In genomic region chr1:41245659-41246058, GRCh38 we compare ENCODE assay signal across 16 cellular contexts. TPM values are rescaled to one million over a fixed set of nuclear protein-coding genes. Genes with fewer than 3 reads are reported as not detected.
DNase-seq lines count a peak whose midpoint lies in the region; ATAC-seq and TF ChIP-seq lines count a peak whose summit lies in the region.
"Had no signal": no experiment of that assay in that cellular context is flagged by ENCODE, and none has a peak within 500 bp of the region (broad histone marks: within the 10 kb centered on the region; RNA-seq: fewer than 3 reads in every experiment).

No MANE protein-coding gene starts in this region.

- H2BK5ac ChIP-seq in IMR-90 (ENCODE audit: low read depth, low read length, poor library complexity, severe bottlenecking) = no peak overlapping the region

- peaks cover 9% of the 10 kb centered on the region for H3K4me1 Mint-ChIP-seq in activated naive CD4-positive, alpha-beta T cell treated with anti-CD3 and anti-CD28 coated beads for 36 hours (ENCODE audit: low read depth)
- H3K4me1 Mint-ChIP-seq in CD8-positive, alpha-beta memory T cell = peaks cover 11 to 14% (median 14%) of the 10 kb centered on the region in 3 donors

- no peak overlapping the region for H3K4ac ChIP-seq in IMR-90 (ENCODE audit: low read depth, low read length)

- POLR2A ChIA-PET in IMR-90 (lab: Charles Lee; ENCODE audit: unreplicated experiment) = no interaction called here
- POLR2A ChIA-PET in CD8-positive, alpha-beta memory T cell (lab: Charles Lee) = no interaction called here

- no peak overlapping the region for H2AFZ ChIP-seq in IMR-90 (replicated peaks; ENCODE audit: low read length, poor library complexity)

- no peak for TF ChIP-seq CTCF in IMR-90 (conservative IDR thresholded peaks at IDR 0.05; ENCODE audit: low read depth, low read length)
- no peak for TF ChIP-seq CTCF in choroid plexus epithelial cell (conservative IDR thresholded peaks at IDR 0.05; ENCODE audit: low read depth, low read length)

- H3K27ac ChIP-seq in IMR-90 (ENCODE audit: insufficient read depth, low read length) (no peak overlapping the region), rectal smooth muscle tissue (ENCODE audit: low read depth, low read length) (peak overlapping the region; percentile 10)
- no peak overlapping the region for H3K27ac ChIP-seq in CD8-positive, alpha-beta memory T cell (ENCODE audit: low read depth, low read length)

- no peak overlapping the region for H3K23ac ChIP-seq in IMR-90 (ENCODE audit: low read depth, low read length)

- no peak overlapping the region for H4K5ac ChIP-seq in IMR-90 (ENCODE audit: low read depth, low read length)

- H3K9ac ChIP-seq in IMR-90 (ENCODE audit: low read depth, low read length) (no peak overlapping the region), rectal smooth muscle tissue (ENCODE audit: low read length) (no peak overlapping the region)

- H3K4me2 ChIP-seq in IMR-90 (ENCODE audit: low read depth, low read length) = no peak overlapping the region

- H3K4me1 ChIP-seq in IMR-90 (ENCODE audit: control insufficient read depth, insufficient read depth, low read length) (peaks cover 7% of the 10 kb centered on the region), rectal smooth muscle tissue (ENCODE audit: control insufficient read depth, insufficient read depth, low read length) (peaks cover 13% of the 10 kb centered on the region)
- H3K4me1 ChIP-seq in CD8-positive, alpha-beta memory T cell (ENCODE audit: insufficient read depth, low read length) = peaks cover 13% of the 10 kb centered on the region

- no peak overlapping the region for H3K14ac ChIP-seq in IMR-90 (replicated peaks; ENCODE audit: low read depth, low read length)

- H2BK120ac ChIP-seq in IMR-90 (ENCODE audit: low read depth, low read length) = no peak overlapping the region

- H3K27ac Mint-ChIP-seq in activated naive CD4-positive, alpha-beta T cell treated with anti-CD3 and anti-CD28 coated beads for 36 hours = no peak overlapping the region
- H3K27ac Mint-ChIP-seq in CD8-positive, alpha-beta memory T cell = no peak overlapping the region
- H3K27ac Mint-ChIP-seq: activated naive CD8-positive, alpha-beta T cell; effector memory CD8-positive, alpha-beta T cell had no signal

- intact Hi-C loops in IMR-90 (cut with micrococcal nuclease) = no loop called here
- intact Hi-C loops in activated naive CD4-positive, alpha-beta T cell treated with anti-CD3 and anti-CD28 coated beads for 36 hours (cut with micrococcal nuclease) = loop anchor here (10.0 kb wide), 1 partner anchor 381 kb away; the partner anchor contains the start of gene CITED4

- H2BK20ac ChIP-seq in IMR-90 (ENCODE audit: low read depth, low read length) = no peak overlapping the region

- dilution Hi-C loops in IMR-90 (cut with HindIII; ENCODE audit: low sequenced_read_pairs, unreplicated experiment) = no loop called here

- no peaks in the 10 kb centered on the region for H3K27me3 Mint-ChIP-seq in activated naive CD4-positive, alpha-beta T cell treated with anti-CD3 and anti-CD28 coated beads for 36 hours (ENCODE audit: low read depth)
- peaks cover 0 to under 1% of the 10 kb centered on the region in 2 donors for H3K27me3 Mint-ChIP-seq in CD8-positive, alpha-beta memory T cell
- H3K27me3 Mint-ChIP-seq: effector memory CD8-positive, alpha-beta T cell had no signal

- H3K56ac ChIP-seq in IMR-90 (ENCODE audit: extremely low read depth, insufficient read depth, low read length) = no peak overlapping the region

- TF ChIP-seq RAD21 in IMR-90 (IDR thresholded peaks at IDR 0.05; ENCODE audit: low read length) = no peak

- H2BK15ac ChIP-seq in IMR-90 (ENCODE audit: low read depth, low read length) = no peak overlapping the region

- no peaks in the 10 kb centered on the region for H3K36me3 ChIP-seq in IMR-90 (ENCODE audit: control insufficient read depth, insufficient read depth, low read length)
- no peaks in the 10 kb centered on the region for H3K36me3 ChIP-seq in rectal smooth muscle tissue (ENCODE audit: control insufficient read depth, insufficient read depth, low read length)
- H3K36me3 ChIP-seq in CD8-positive, alpha-beta memory T cell (ENCODE audit: insufficient read depth, low read length) = no peaks in the 10 kb centered on the region
- H3K36me3 ChIP-seq: transverse colon had no signal

- no peak for TF ChIP-seq POLR2A in IMR-90 (IDR thresholded peaks at IDR 0.05; ENCODE audit: low read depth, low read length)

- no peak overlapping the region for H4K8ac ChIP-seq in IMR-90 (ENCODE audit: low read depth in 2 of 2, low read length in 2 of 2)

- no peaks in the 10 kb centered on the region for H3K9me3 Mint-ChIP-seq in activated naive CD4-positive, alpha-beta T cell treated with anti-CD3 and anti-CD28 coated beads for 36 hours
- no peaks in the 10 kb centered on the region for H3K9me3 Mint-ChIP-seq in CD8-positive, alpha-beta memory T cell
- H3K9me3 Mint-ChIP-seq: effector memory CD8-positive, alpha-beta T cell had no signal

- no peaks in the 10 kb centered on the region for H4K20me1 ChIP-seq in IMR-90 (ENCODE audit: insufficient read depth, low read length)

- in situ Hi-C loops in IMR-90 (cut with MboI; ENCODE audit: low sequenced_read_pairs) = no loop called here

- no peak overlapping the region for H3K18ac ChIP-seq in IMR-90 (ENCODE audit: low read depth, low read length)

- CTCF ChIA-PET in IMR-90 (lab: Yijun Ruan, JAX) = no interaction called here
- CTCF ChIA-PET in activated naive CD4-positive, alpha-beta T cell treated with anti-CD3 and anti-CD28 coated beads for 36 hours (lab: Charles Lee) = interaction anchor here (0.6 kb wide), 1 partner anchor 74 kb away, joined by 3 read pairs; no protein-coding TSS in a partner anchor
- CTCF ChIA-PET in CD8-positive, alpha-beta memory T cell (lab: Charles Lee) = no interaction called here

- H3K27me3 ChIP-seq in IMR-90 (ENCODE audit: control insufficient read depth, insufficient read depth, low read length) (no peaks in the 10 kb centered on the region), rectal smooth muscle tissue (ENCODE audit: control insufficient read depth, insufficient read depth, low read length) (no peaks in the 10 kb centered on the region)
- H3K27me3 ChIP-seq in CD8-positive, alpha-beta memory T cell (ENCODE audit: insufficient read depth, low read length, poor library complexity, severe bottlenecking) = no peaks in the 10 kb centered on the region
- H3K27me3 ChIP-seq: transverse colon had no signal

- no TSS peak for BruUV-seq in IMR-90 (replicated peaks; lab: Mats Ljungman, UMichigan)

- DNase-seq in IMR-90 (peak; percentile 38), OCI-M1 (lab: John Stamatoyannopoulos, UW) (peak; percentile 64), choroid plexus epithelial cell (ENCODE audit: low read depth) (peak; percentile 75)
- DNase-seq in activated naive CD4-positive, alpha-beta T cell treated with anti-CD3 and anti-CD28 coated beads for 36 hours = no peak
- no peak for DNase-seq in CD8-positive, alpha-beta memory T cell
- DNase-seq: activated T-cell treated with anti-CD3 and anti-CD28 coated beads, Interleukin-2, amount 50 U/mL, for 1 hour; C1 segment of cervical spinal cord; DMS53; effector memory CD8-positive, alpha-beta T cell; NCI-H345; small intestine; transverse colon had no signal

- peaks cover 13 to 18% of the 10 kb centered on the region in 2 experiments for H3K79me1 ChIP-seq in IMR-90 (ENCODE audit: low read depth in 1 of 2, low read length in 2 of 2)

- no peak overlapping the region for H2AK9ac ChIP-seq in IMR-90 (replicated peaks; ENCODE audit: low read depth, low read length, poor library complexity)

- no CpG with 5 or more reads among the region's 2 CpGs for WGBS in IMR-90 (ENCODE audit: extremely low coverage in 2 of 2, insufficient read length in 1 of 2), 2 experiments

- peaks cover 8% of the 10 kb centered on the region for H3K9me1 ChIP-seq in IMR-90 (ENCODE audit: insufficient read depth, low read length)

- no peak overlapping the region for H3K4me3 ChIP-seq in IMR-90 (ENCODE audit: insufficient read depth, low read depth, low read length)
- no peak overlapping the region for H3K4me3 ChIP-seq in choroid plexus epithelial cell (ENCODE audit: low read depth, low read length)
- H3K4me3 ChIP-seq in rectal smooth muscle tissue (ENCODE audit: low read length) = no peak overlapping the region
- no peak overlapping the region for H3K4me3 ChIP-seq in CD8-positive, alpha-beta memory T cell (ENCODE audit: low read length)
- H3K4me3 ChIP-seq: transverse colon had no signal

- H3K4me3 Mint-ChIP-seq in activated naive CD4-positive, alpha-beta T cell treated with anti-CD3 and anti-CD28 coated beads for 36 hours = no peak overlapping the region
- peak overlapping the region in 1 of 7 donors; percentile 67 for H3K4me3 Mint-ChIP-seq in CD8-positive, alpha-beta memory T cell
- H3K4me3 Mint-ChIP-seq: activated naive CD8-positive, alpha-beta T cell; effector memory CD8-positive, alpha-beta T cell had no signal

- no peak overlapping the region for H2AK5ac ChIP-seq in IMR-90 (ENCODE audit: low read depth, low read length)

- ATAC-seq in IMR-90 (ENCODE audit: low read depth) (no peak), GM18502 (IDR thresholded peaks at IDR 0.05; ENCODE audit: poor library complexity, unreplicated experiment) (no peak), GM19324 (IDR thresholded peaks at IDR 0.05; ENCODE audit: low FRiP score, unreplicated experiment) (no peak)
- ATAC-seq: effector memory CD8-positive, alpha-beta T cell had no signal

- H4K91ac ChIP-seq in IMR-90 (ENCODE audit: insufficient read depth, low read depth, low read length) = no peak overlapping the region

- H3K36me3 Mint-ChIP-seq in activated naive CD4-positive, alpha-beta T cell treated with anti-CD3 and anti-CD28 coated beads for 36 hours (ENCODE audit: low read depth) = peaks cover 1% of the 10 kb centered on the region
- H3K36me3 Mint-ChIP-seq in CD8-positive, alpha-beta memory T cell = peaks cover 0 to 3% (median 3%) of the 10 kb centered on the region in 3 donors
- H3K36me3 Mint-ChIP-seq: activated naive CD8-positive, alpha-beta T cell had no signal

- H3K9me3 ChIP-seq in IMR-90 (ENCODE audit: control insufficient read depth, insufficient read depth, low read length) = no peaks in the 10 kb centered on the region
- no peaks in the 10 kb centered on the region for H3K9me3 ChIP-seq in CD8-positive, alpha-beta memory T cell (ENCODE audit: low read length)
- H3K9me3 ChIP-seq: transverse colon had no signal

TF ChIP-seq in IMR-90, 13 proteins besides CTCF, POLR2A, EP300 and RAD21:
- no peak for TF ChIP-seq MAZ (IDR thresholded peaks at IDR 0.05; ENCODE audit: borderline replicate concordance, low read depth, low read length)

RNA-seq across cellular contexts. Expression of gene SCMH1, which starts 3.6 kb away (rescaled TPM):
- 9.0 and 9.7 TPM in 2 replicates for total RNA-seq in IMR-90 (2012; rRNA removed)
- 19.4 and 24.0 TPM in 2 replicates for polyA plus RNA-seq in IMR-90 (2012; rRNA removed)
- 13.9 and 14.8 TPM in 2 replicates for polyA plus RNA-seq in IMR-90 (2012; cell fraction: cytosol; rRNA removed)
- 64.5 and 73.2 TPM in 2 replicates for polyA plus RNA-seq in IMR-90 (2012; cell fraction: nucleus; rRNA removed; ENCODE audit: low replicate concordance)
- 10 to 100 TPM; 17.8 to 20.7 TPM for total RNA-seq in activated naive CD4-positive, alpha-beta T cell treated with anti-CD3 and anti-CD28 coated beads for 36 hours
- 10 to 100 TPM; 23.3 to 23.7 TPM for total RNA-seq in CD8-positive, alpha-beta memory T cell
- 8.4 TPM for polyA plus RNA-seq in CD8-positive, alpha-beta memory T cell

Comparison
In these comparisons a context has a peak if more than half of its experiments do, and no peak if none do; other contexts are left out.
1. DNase-seq: peak in IMR-90 (single experiment), OCI-M1 (single experiment) and choroid plexus epithelial cell (single experiment); none in activated naive CD4-positive, alpha-beta T cell treated with anti-CD3 and anti-CD28 coated beads for 36 hours (single experiment) and CD8-positive, alpha-beta memory T cell (0 of 5).